5 cellular contexts compared by ENCODE assay signal in the genomic region with DNA sequence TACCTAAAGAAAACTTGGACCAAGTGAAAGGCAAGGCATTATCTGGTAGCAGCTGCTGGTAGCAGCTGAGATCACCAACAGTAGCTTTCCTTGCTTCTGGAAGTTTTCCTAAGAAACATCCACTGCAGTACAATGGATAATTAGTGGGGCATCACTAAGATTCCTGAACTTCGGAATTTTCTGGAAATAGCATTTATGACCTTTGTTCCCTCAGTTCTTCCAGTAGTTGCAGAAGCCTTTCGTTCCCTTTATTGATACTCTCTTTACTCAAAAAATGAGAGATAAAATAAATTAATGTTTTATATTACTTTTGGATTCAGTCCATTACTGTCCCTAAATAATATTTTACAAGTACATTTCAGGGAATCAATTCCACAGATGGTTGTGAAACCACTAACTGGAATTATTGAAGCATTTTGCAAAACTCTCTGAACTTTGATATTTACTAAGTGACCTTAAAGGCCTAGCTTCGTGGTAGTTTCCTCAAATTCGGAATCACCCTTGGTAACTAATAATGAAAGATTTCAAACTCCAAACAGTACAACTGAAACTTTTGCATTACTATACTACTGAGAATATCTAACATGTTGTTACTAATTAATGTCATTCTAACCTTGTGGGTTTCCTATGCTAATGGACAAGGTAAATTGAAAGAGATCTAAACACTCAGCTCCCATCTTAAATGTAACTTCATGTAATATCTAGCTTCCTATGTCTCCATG. TPM values are rescaled to one million over a fixed set of nuclear protein-coding genes. Genes with fewer than 3 reads are reported as not detected.
"Had no signal": no experiment of that assay in that cellular context is flagged by ENCODE, and none has a peak within 500 bp of the region (broad histone marks: within the 10 kb centered on the region; RNA-seq: fewer than 3 reads in every experiment).

No MANE protein-coding gene starts in this region.

RNA-seq across cellular contexts. Expression of gene CFHR3, which starts 9.5 kb away (rescaled TPM):
- total RNA-seq: M059J, SJSA1 had no signal
- polyA plus RNA-seq: IgD-negative memory B cell had no signal

RNA-seq across cellular contexts. Expression of gene CFHR1, which starts 54.4 kb away (rescaled TPM):
- total RNA-seq: K562, M059J, Right ventricle myocardium superior, SJSA1 had no signal
- polyA plus RNA-seq: IgD-negative memory B cell had no signal
